21 cellular contexts compared by ENCODE assay signal in genomic region chr3:78856164-78856563, GRCh38.
"Had no signal": no experiment of that assay in that cellular context is flagged by ENCODE, and none has a peak within 500 bp of the region (broad histone marks: within the 10 kb centered on the region; RNA-seq: fewer than 3 reads in every experiment).

No MANE protein-coding gene starts in this region.

- H3K4me1 Mint-ChIP-seq: activated CD4-positive, alpha-beta T cell treated with anti-CD3 and anti-CD28 coated beads, Interleukin-2, amount 10 ng/mL, durations not matched to agents 24 days and 14 days; activated naive CD4-positive, alpha-beta T cell treated with anti-CD3 and anti-CD28 coated beads, Interleukin-2, amount 10 ng/mL, durations not matched to agents 7 days and 5 days; naive B cell; stimulated activated naive B cell treated with anti-CD40 and anti-IgM and Interleukin-4, amounts not matched to agents 10 μg/mL and 1 μg/mL and 100 μg/mL, for 72 hours; T-cell had no signal

- H3K27ac ChIP-seq: esophagus squamous epithelium, pancreas, thyroid gland had no signal

- H3K4me3 Mint-ChIP-seq: activated CD4-positive, alpha-beta T cell treated with anti-CD3 and anti-CD28 coated beads, Interleukin-2, amount 10 ng/mL, durations not matched to agents 24 days and 14 days; activated CD8-positive, alpha-beta T cell treated with anti-CD3 and anti-CD28 coated beads for 36 hours; activated naive CD4-positive, alpha-beta T cell treated with anti-CD3 and anti-CD28 coated beads, Interleukin-2, amount 10 ng/mL, durations not matched to agents 7 days and 5 days; naive B cell; stimulated activated naive B cell treated with anti-CD40 and anti-IgM and Interleukin-4, amounts not matched to agents 10 μg/mL and 1 μg/mL and 100 μg/mL, for 72 hours; T-cell had no signal

- DNase-seq: activated CD4-positive, alpha-beta T cell treated with anti-CD3 and anti-CD28 coated beads, Interleukin-2, amount 10 ng/mL, durations not matched to agents 24 days and 14 days; activated CD4-positive, CD25-positive, alpha-beta regulatory T cell; activated CD8-positive, alpha-beta T cell treated with anti-CD3 and anti-CD28 coated beads for 36 hours; activated effector memory CD4-positive, alpha-beta T cell treated with Interleukin-2 at 50 U/mL for 16 hours; activated naive CD4-positive, alpha-beta T cell treated with anti-CD3 and anti-CD28 coated beads, Interleukin-2, amount 10 ng/mL, durations not matched to agents 7 days and 5 days; activated T-cell treated with anti-CD3 and anti-CD28 coated beads, Interleukin-2, amount 50 U/mL, for 48 hours; cerebellar nuclear complex; cortex of kidney; esophagus squamous epithelium; foreskin fibroblast; hippocampal formation; islet precursor cell; mammary epithelial cell; naive B cell; pancreas; right lobe of liver; stimulated activated naive B cell treated with anti-CD40 and anti-IgM and Interleukin-4, amounts not matched to agents 10 μg/mL and 1 μg/mL and 100 μg/mL, for 72 hours; T-cell; thyroid gland had no signal

- H3K27me3 Mint-ChIP-seq: activated CD4-positive, alpha-beta T cell treated with anti-CD3 and anti-CD28 coated beads, Interleukin-2, amount 10 ng/mL, durations not matched to agents 24 days and 14 days; activated CD8-positive, alpha-beta T cell treated with anti-CD3 and anti-CD28 coated beads for 36 hours; activated naive CD4-positive, alpha-beta T cell treated with anti-CD3 and anti-CD28 coated beads, Interleukin-2, amount 10 ng/mL, durations not matched to agents 7 days and 5 days; naive B cell; stimulated activated naive B cell treated with anti-CD40 and anti-IgM and Interleukin-4, amounts not matched to agents 10 μg/mL and 1 μg/mL and 100 μg/mL, for 72 hours; T-cell had no signal

- H3K4me1 ChIP-seq: pancreas, right lobe of liver, thyroid gland had no signal

- H3K4me3 ChIP-seq: esophagus squamous epithelium, pancreas, right lobe of liver, thyroid gland had no signal

- H3K27me3 ChIP-seq: esophagus squamous epithelium, pancreas, right lobe of liver, thyroid gland had no signal

- H3K27ac Mint-ChIP-seq: activated CD4-positive, alpha-beta T cell treated with anti-CD3 and anti-CD28 coated beads, Interleukin-2, amount 10 ng/mL, durations not matched to agents 24 days and 14 days; activated CD8-positive, alpha-beta T cell treated with anti-CD3 and anti-CD28 coated beads for 36 hours; activated naive CD4-positive, alpha-beta T cell treated with anti-CD3 and anti-CD28 coated beads, Interleukin-2, amount 10 ng/mL, durations not matched to agents 7 days and 5 days; naive B cell; stimulated activated naive B cell treated with anti-CD40 and anti-IgM and Interleukin-4, amounts not matched to agents 10 μg/mL and 1 μg/mL and 100 μg/mL, for 72 hours; T-cell had no signal

- H3K36me3 ChIP-seq: esophagus squamous epithelium, pancreas, right lobe of liver, thyroid gland had no signal

- H3K9me3 ChIP-seq: esophagus squamous epithelium, pancreas, right lobe of liver, thyroid gland had no signal

- ATAC-seq: activated CD8-positive, alpha-beta T cell treated with anti-CD3 and anti-CD28 coated beads for 36 hours; left lobe of liver; pancreas; right lobe of liver; SK-N-SH treated with all-trans-retinoic acid at 6 μM for 48 hours; stimulated activated naive B cell treated with anti-CD40 and anti-IgM and Interleukin-4, amounts not matched to agents 10 μg/mL and 1 μg/mL and 100 μg/mL, for 72 hours; T-cell had no signal

- H3K9me3 Mint-ChIP-seq: activated CD4-positive, alpha-beta T cell treated with anti-CD3 and anti-CD28 coated beads, Interleukin-2, amount 10 ng/mL, durations not matched to agents 24 days and 14 days had no signal

- H3K36me3 Mint-ChIP-seq: activated naive CD4-positive, alpha-beta T cell treated with anti-CD3 and anti-CD28 coated beads, Interleukin-2, amount 10 ng/mL, durations not matched to agents 7 days and 5 days; naive B cell; stimulated activated naive B cell treated with anti-CD40 and anti-IgM and Interleukin-4, amounts not matched to agents 10 μg/mL and 1 μg/mL and 100 μg/mL, for 72 hours; T-cell had no signal
